Comparison of ENCODE assay signal across 1 cellular context in genomic region chr12:76031081-76031413, GRCh38.
TF ChIP-seq lines count a peak whose summit lies in the region.

No MANE protein-coding gene starts in this region.

TF ChIP-seq in HepG2, 621 proteins besides CTCF, POLR2A, EP300 and RAD21 (continued from another document):
- TF ChIP-seq ZBTB40 (IDR thresholded peaks at IDR 0.05) (no peak), ZBTB40 (CRISPR knock-in tag; IDR thresholded peaks at IDR 0.05) (peak; percentile 12; the same call in 1 of the 2 replicates), RBM22 (optimal IDR thresholded peaks at IDR 0.05; ENCODE audit: low read length) (peak; percentile 91), ZBTB49 (CRISPR knock-in tag; IDR thresholded peaks at IDR 0.05; ENCODE audit: borderline replicate concordance) (no peak), ZNF709 (CRISPR knock-in tag; IDR thresholded peaks at IDR 0.05) (0 out of 2 replicates have a peak, but pooled peaks have one; percentile 3), HNRNPL (IDR thresholded peaks at IDR 0.05; ENCODE audit: low read depth, low read length) (peak; percentile 70)
